In genomic region chr19:40923934-40924391, GRCh38 we compare ENCODE assay signal across 20 cellular contexts. TPM values are rescaled to one million over a fixed set of nuclear protein-coding genes. Genes with fewer than 3 reads are reported as not detected.
"Had no signal": no experiment of that assay in that cellular context is flagged by ENCODE, and none has a peak within 500 bp of the region (broad histone marks: within the 10 kb centered on the region; RNA-seq: fewer than 3 reads in every experiment).

No MANE protein-coding gene starts in this region.

- H3K9me3 ChIP-seq: neutrophil had no signal

- H3K27ac ChIP-seq: ascending aorta, esophagus squamous epithelium, neutrophil, SK-N-MC had no signal

- DNase-seq: activated naive CD4-positive, alpha-beta T cell; esophagus squamous epithelium; hypothalamus; natural killer cell; right cardiac atrium; T-cell; T1000 had no signal

- H3K27me3 Mint-ChIP-seq: stimulated activated naive CD8-positive, alpha-beta T cell treated with anti-CD3 and anti-CD28 coated beads, Interleukin-15, Interleukin-2, amounts not matched to agents 100 ng/mL and 50 ng/mL, for 24 hours had no signal

- ATAC-seq: activated CD4-positive, CD25-positive, alpha-beta regulatory T cell treated with anti-CD3 and anti-CD28 coated beads, Interleukin-2, amount 50 U/mL, for 24 hours; natural killer cell; right cardiac atrium; T-cell had no signal

- H3K4me1 Mint-ChIP-seq: natural killer cell, T-cell had no signal

- H3K4me3 ChIP-seq: ascending aorta, esophagus squamous epithelium, SK-N-MC had no signal

- H3K4me1 ChIP-seq: ascending aorta, esophagus squamous epithelium had no signal

- H3K27ac Mint-ChIP-seq: activated T-helper 1 cell treated with anti-CD3 and anti-CD28 coated beads, Interleukin-12 subunit alpha, Interleukin-12 subunit beta, Interleukin-2, Interleukin-4 antibody, amounts not matched to agents 30 ng/mL and 10 ng/mL and 1 ng/mL, durations not matched to agents 14 hours and 24 hours and 36 hours; natural killer cell; stimulated activated naive CD8-positive, alpha-beta T cell treated with anti-CD3 and anti-CD28 coated beads, Interleukin-15, Interleukin-2, amounts not matched to agents 100 ng/mL and 50 ng/mL, for 24 hours; T-cell had no signal

- H3K36me3 Mint-ChIP-seq: T-cell had no signal

- H3K27me3 ChIP-seq: ascending aorta, neutrophil had no signal

- H3K36me3 ChIP-seq: ascending aorta, esophagus squamous epithelium, neutrophil had no signal

- H3K4me3 Mint-ChIP-seq: activated T-helper 1 cell treated with anti-CD3 and anti-CD28 coated beads, Interleukin-12 subunit alpha, Interleukin-12 subunit beta, Interleukin-2, Interleukin-4 antibody, amounts not matched to agents 30 ng/mL and 10 ng/mL and 1 ng/mL, durations not matched to agents 14 hours and 24 hours and 36 hours; natural killer cell; stimulated activated naive CD8-positive, alpha-beta T cell treated with anti-CD3 and anti-CD28 coated beads, Interleukin-15, Interleukin-2, amounts not matched to agents 100 ng/mL and 50 ng/mL, for 24 hours; T-cell had no signal

RNA-seq across cellular contexts. Expression of gene CYP2A7, which starts 41.9 kb away (rescaled TPM):
- total RNA-seq: activated CD8-positive, alpha-beta memory T cell treated with anti-CD3 and anti-CD28 coated beads for 36 hours; activated T-helper 1 cell treated with anti-CD3 and anti-CD28 coated beads, Interleukin-12 subunit alpha, Interleukin-12 subunit beta, Interleukin-2, Interleukin-4 antibody, amounts not matched to agents 30 ng/mL and 10 ng/mL and 1 ng/mL, durations not matched to agents 14 hours and 24 hours and 36 hours; ascending aorta; esophagus squamous epithelium; fibroblast of villous mesenchyme; kidney epithelial cell; lung microvascular endothelial cell; natural killer cell; posterior vena cava; right cardiac atrium; T-cell; temporal lobe; ureter had no signal
- polyA plus RNA-seq: right cardiac atrium had no signal
